In the genomic region with DNA sequence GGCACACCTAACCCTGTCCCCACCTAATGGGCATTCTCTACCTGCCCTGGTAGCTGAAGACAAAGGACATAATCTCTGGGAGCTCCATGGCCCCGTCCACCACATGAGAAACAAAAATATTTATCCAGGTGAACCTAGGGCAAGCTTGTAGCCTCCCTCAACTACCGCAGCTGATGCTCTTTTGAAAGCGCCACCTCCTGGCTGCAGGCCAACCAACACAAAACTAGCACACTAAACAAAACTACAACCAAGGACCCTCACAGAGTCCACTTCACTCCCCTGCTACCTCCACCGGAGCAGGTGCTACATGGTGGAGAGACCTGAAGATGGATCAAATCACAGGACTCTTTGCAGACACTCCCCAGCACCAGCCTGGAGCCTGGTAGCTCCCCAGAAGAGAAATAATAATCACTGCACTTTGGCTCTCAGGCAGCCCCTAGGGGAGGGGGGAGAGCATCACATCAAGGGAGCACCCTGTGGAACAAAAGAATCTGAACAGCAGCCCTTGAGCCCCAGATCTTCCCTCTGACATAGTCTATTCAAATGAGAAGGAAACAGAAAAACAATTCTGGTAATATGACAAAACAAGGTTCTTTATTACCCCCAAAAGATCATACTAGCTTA, we compare ENCODE assay signal across 17 cellular contexts.
DNase-seq lines count a peak whose midpoint lies in the region; ATAC-seq and TF ChIP-seq lines count a peak whose summit lies in the region.
"Had no signal": no experiment of that assay in that cellular context is flagged by ENCODE, and none has a peak within 500 bp of the region (broad histone marks: within the 10 kb centered on the region; RNA-seq: fewer than 3 reads in every experiment).

No MANE protein-coding gene starts in this region.

- no peak overlapping the region for H2AFZ ChIP-seq in Karpas-422 (ENCODE audit: low read length)

- no peaks in the 10 kb centered on the region for H3K9me2 ChIP-seq in Karpas-422 (replicated peaks; ENCODE audit: insufficient read depth, low read length)

- H3K4me1 Mint-ChIP-seq in stimulated activated naive CD8-positive, alpha-beta T cell treated with anti-CD3 and anti-CD28 coated beads, Interleukin-15, amount 100 ng/mL, for 72 hours, result no peaks in the 10 kb centered on the region
- no peaks in the 10 kb centered on the region for H3K4me1 Mint-ChIP-seq in activated naive CD8-positive, alpha-beta T cell treated with anti-CD3 and anti-CD28 coated beads, Interleukin-2, amount 50 U/mL, for 24 hours
- H3K4me1 Mint-ChIP-seq: CD14-positive monocyte had no signal

- H3K27me3 ChIP-seq in Karpas-422 (ENCODE audit: low read length), result no peaks in the 10 kb centered on the region
- H3K27me3 ChIP-seq in dorsolateral prefrontal cortex, result no peaks in the 10 kb centered on the region

- no peak overlapping the region for H3K9ac ChIP-seq in Karpas-422 (ENCODE audit: low read length)

- no peak for TF ChIP-seq CTCF in dorsolateral prefrontal cortex (IDR thresholded peaks at IDR 0.05 in 54 of 56, conservative IDR thresholded peaks at IDR 0.05 in 2 of 56; ENCODE audit: low read depth in 1 of 56, partially characterized antibody in 56 of 56)

- no peaks in the 10 kb centered on the region for H3K9me3 ChIP-seq in Karpas-422 (ENCODE audit: low read length)

- ATAC-seq in stimulated activated naive CD8-positive, alpha-beta T cell treated with anti-CD3 and anti-CD28 coated beads, Interleukin-15, Interleukin-2, amounts not matched to agents 100 U/mL and 50 U/mL, for 24 hours, result no peak
- ATAC-seq in stimulated activated naive CD8-positive, alpha-beta T cell treated with anti-CD3 and anti-CD28 coated beads, Interleukin-15, amount 100 ng/mL, for 72 hours, result no peak
- no peak for ATAC-seq in activated naive CD8-positive, alpha-beta T cell treated with anti-CD3 and anti-CD28 coated beads, Interleukin-2, amount 50 U/mL, for 24 hours
- ATAC-seq in HG03175 (IDR thresholded peaks at IDR 0.05; ENCODE audit: unreplicated experiment), result no peak

- no peak overlapping the region for H3K4me2 ChIP-seq in Karpas-422 (ENCODE audit: low read depth, low read length, poor library complexity, severe bottlenecking)

- H3K4me3 Mint-ChIP-seq in stimulated activated naive CD8-positive, alpha-beta T cell treated with anti-CD3 and anti-CD28 coated beads, Interleukin-15, amount 100 ng/mL, for 72 hours, result no peak overlapping the region
- H3K4me3 Mint-ChIP-seq in activated naive CD8-positive, alpha-beta T cell treated with anti-CD3 and anti-CD28 coated beads, Interleukin-2, amount 50 U/mL, for 24 hours, result no peak overlapping the region
- H3K4me3 Mint-ChIP-seq: CD14-positive monocyte had no signal

- intact Hi-C loops in dorsolateral prefrontal cortex (cut with DNase I), result no loop called here

- no peak overlapping the region for H3K27ac Mint-ChIP-seq in stimulated activated naive CD8-positive, alpha-beta T cell treated with anti-CD3 and anti-CD28 coated beads, Interleukin-15, amount 100 ng/mL, for 72 hours
- no peak overlapping the region for H3K27ac Mint-ChIP-seq in activated naive CD8-positive, alpha-beta T cell treated with anti-CD3 and anti-CD28 coated beads, Interleukin-2, amount 50 U/mL, for 24 hours

- H3K27ac ChIP-seq in Karpas-422 (ENCODE audit: low read length) (no peak overlapping the region), dorsolateral prefrontal cortex (no peak overlapping the region)
- H3K27ac ChIP-seq: epithelial cell of prostate, HL-60 had no signal

- no peaks in the 10 kb centered on the region for H3K4me1 ChIP-seq in Karpas-422 (ENCODE audit: low read length)

- no peaks in the 10 kb centered on the region for H3K36me3 ChIP-seq in Karpas-422 (ENCODE audit: insufficient read depth, low read length)

- no peaks in the 10 kb centered on the region for H3K9me3 Mint-ChIP-seq in stimulated activated naive CD8-positive, alpha-beta T cell treated with anti-CD3 and anti-CD28 coated beads, Interleukin-15, amount 100 ng/mL, for 72 hours
- no peaks in the 10 kb centered on the region for H3K9me3 Mint-ChIP-seq in activated naive CD8-positive, alpha-beta T cell treated with anti-CD3 and anti-CD28 coated beads, Interleukin-2, amount 50 U/mL, for 24 hours

- H3K79me2 ChIP-seq in Karpas-422 (ENCODE audit: low read length), result no peaks in the 10 kb centered on the region

- no peak overlapping the region for H3K4me3 ChIP-seq in Karpas-422 (ENCODE audit: low read length)
- H3K4me3 ChIP-seq in dorsolateral prefrontal cortex, result no peak overlapping the region

- no peaks in the 10 kb centered on the region for H3K27me3 Mint-ChIP-seq in stimulated activated naive CD8-positive, alpha-beta T cell treated with anti-CD3 and anti-CD28 coated beads, Interleukin-15, amount 100 ng/mL, for 72 hours
- H3K27me3 Mint-ChIP-seq in activated naive CD8-positive, alpha-beta T cell treated with anti-CD3 and anti-CD28 coated beads, Interleukin-2, amount 50 U/mL, for 24 hours, result no peaks in the 10 kb centered on the region

- no peaks in the 10 kb centered on the region for H4K20me1 ChIP-seq in Karpas-422 (ENCODE audit: insufficient read depth, low read depth, low read length)

- no peaks in the 10 kb centered on the region for H3K36me3 Mint-ChIP-seq in activated naive CD8-positive, alpha-beta T cell treated with anti-CD3 and anti-CD28 coated beads, Interleukin-2, amount 50 U/mL, for 24 hours (ENCODE audit: low read depth)
- H3K36me3 Mint-ChIP-seq: CD14-positive monocyte had no signal

- peak; percentile 11 for DNase-seq in stimulated activated naive CD8-positive, alpha-beta T cell treated with anti-CD3 and anti-CD28 coated beads, Interleukin-15, Interleukin-2, amounts not matched to agents 100 U/mL and 50 U/mL, for 24 hours
- no peak for DNase-seq in stimulated activated naive CD8-positive, alpha-beta T cell treated with anti-CD3 and anti-CD28 coated beads, Interleukin-15, amount 100 ng/mL, for 72 hours
- DNase-seq in Karpas-422, result peak; percentile 69
- peak; percentile 3 for DNase-seq in activated naive CD8-positive, alpha-beta T cell treated with anti-CD3 and anti-CD28 coated beads, Interleukin-2, amount 50 U/mL, for 24 hours
- DNase-seq in effector CD4-positive, alpha-beta T cell, result no peak
- no peak for DNase-seq in dorsolateral prefrontal cortex
- DNase-seq: activated CD4-positive, CD25-positive, alpha-beta regulatory T cell; DMS79; KG1; kidney; NCI-H146; NCI-H524; stimulated activated naive CD4-positive, alpha-beta T cell had no signal

Comparison
In these comparisons a context has a peak if more than half of its experiments do, and no peak if none do; other contexts are left out.
1. DNase-seq: peak in stimulated activated naive CD8-positive, alpha-beta T cell treated with anti-CD3 and anti-CD28 coated beads, Interleukin-15, Interleukin-2, amounts not matched to agents 100 U/mL and 50 U/mL, for 24 hours (single experiment), Karpas-422 (single experiment) and activated naive CD8-positive, alpha-beta T cell treated with anti-CD3 and anti-CD28 coated beads, Interleukin-2, amount 50 U/mL, for 24 hours (single experiment); none in stimulated activated naive CD8-positive, alpha-beta T cell treated with anti-CD3 and anti-CD28 coated beads, Interleukin-15, amount 100 ng/mL, for 72 hours (0 of 2), effector CD4-positive, alpha-beta T cell (single experiment) and dorsolateral prefrontal cortex (0 of 10).